ENCODE assay signal across 1 cellular context in genomic region chr12:121799842-121800693, GRCh38.
TF ChIP-seq lines count a peak whose summit lies in the region.

No MANE protein-coding gene starts in this region.

TF ChIP-seq in K562, 482 proteins besides CTCF, POLR2A, EP300 and RAD21 (continued from another document and continues in another):
- TF ChIP-seq UBTF (IDR thresholded peaks at IDR 0.05; ENCODE audit: borderline replicate concordance in 1 of 2, low read depth in 2 of 2, low read length in 2 of 2), result peak in 1 of 2 experiments; percentile 81; a peak in 1 of 4 replicates
- no peak for TF ChIP-seq ASH1L (IDR thresholded peaks at IDR 0.05; ENCODE audit: borderline replicate concordance, low read depth, partially characterized antibody)
- TF ChIP-seq ZNF280B (CRISPR knock-in tag; IDR thresholded peaks at IDR 0.05), result no peak
- no peak for TF ChIP-seq MXI1 (IDR thresholded peaks at IDR 0.05; ENCODE audit: low read depth, low read length)
- TF ChIP-seq CGGBP1 (CRISPR knock-in tag; IDR thresholded peaks at IDR 0.05), result no peak
- TF ChIP-seq ZNF134 (CRISPR knock-in tag; conservative IDR thresholded peaks at IDR 0.05), result no peak
- peak; percentile 55 for TF ChIP-seq L3MBTL2 (IDR thresholded peaks at IDR 0.05)
- peak; percentile 78 for TF ChIP-seq SMARCE1 (IDR thresholded peaks at IDR 0.05)
- peak; percentile 52; the same call in 1 of the 2 replicates for TF ChIP-seq CXXC5 (CRISPR knock-in tag; IDR thresholded peaks at IDR 0.05)
- no peak for TF ChIP-seq XRCC5 (IDR thresholded peaks at IDR 0.05; ENCODE audit: low read depth, low read length)
- no peak for TF ChIP-seq DEAF1 (CRISPR knock-in tag; IDR thresholded peaks at IDR 0.05)
- TF ChIP-seq ZKSCAN8 (CRISPR knock-in tag; IDR thresholded peaks at IDR 0.05), result no peak
- no peak for TF ChIP-seq ZNF609 (CRISPR knock-in tag; IDR thresholded peaks at IDR 0.05; ENCODE audit: borderline replicate concordance)
- 0 out of 2 replicates have a peak, but pooled peaks have one; percentile 54 for TF ChIP-seq ZHX1 (conservative IDR thresholded peaks at IDR 0.05; ENCODE audit: low read length)
- TF ChIP-seq SP1 (CRISPR knock-in tag; IDR thresholded peaks at IDR 0.05), result no peak; the same call in 1 of the 2 replicates
- no peak for TF ChIP-seq E2F3 (CRISPR knock-in tag; IDR thresholded peaks at IDR 0.05)
- TF ChIP-seq ZNF551 (CRISPR knock-in tag; IDR thresholded peaks at IDR 0.05), result no peak
- no peak for TF ChIP-seq HDGF (IDR thresholded peaks at IDR 0.05)
- TF ChIP-seq HNRNPK (IDR thresholded peaks at IDR 0.05; ENCODE audit: low read depth, low read length, poor library complexity, severe bottlenecking), result no peak
- no peak for TF ChIP-seq ZNF75A (CRISPR knock-in tag; IDR thresholded peaks at IDR 0.05)
- no peak for TF ChIP-seq CREBBP (IDR thresholded peaks at IDR 0.05; ENCODE audit: low read depth, low read length)
- no peak for TF ChIP-seq CSDE1 (IDR thresholded peaks at IDR 0.05)
- TF ChIP-seq GABPA (tag; conservative IDR thresholded peaks at IDR 0.05; ENCODE audit: low read depth), result no peak
- TF ChIP-seq ELF4 (CRISPR knock-in tag; IDR thresholded peaks at IDR 0.05), result no peak
- TF ChIP-seq NEUROD1 (IDR thresholded peaks at IDR 0.05; ENCODE audit: borderline replicate concordance, low read depth, low read length, partially characterized antibody), result peak; percentile 76
- TF ChIP-seq WHSC1 (IDR thresholded peaks at IDR 0.05; ENCODE audit: low read length), result no peak
- TF ChIP-seq RNF2 (IDR thresholded peaks at IDR 0.05), result peak; percentile 65; the same call in 1 of the 2 replicates
- TF ChIP-seq HDAC6 (IDR thresholded peaks at IDR 0.05; ENCODE audit: low read depth, low read length), result no peak
- TF ChIP-seq ZNF445 (CRISPR knock-in tag; IDR thresholded peaks at IDR 0.05; ENCODE audit: low read depth), result no peak
- TF ChIP-seq ZNF512 (tag; IDR thresholded peaks at IDR 0.05), result no peak
- TF ChIP-seq ZNF384 (IDR thresholded peaks at IDR 0.05; ENCODE audit: low read depth, low read length), result no peak
- TF ChIP-seq ZBTB2 (IDR thresholded peaks at IDR 0.05), result no peak
- TF ChIP-seq TAF9B (IDR thresholded peaks at IDR 0.05; ENCODE audit: partially characterized antibody), result peak; percentile 50
- peak; percentile 40; the same call in 1 of the 2 replicates for TF ChIP-seq PHF8 (IDR thresholded peaks at IDR 0.05; ENCODE audit: borderline replicate concordance, low read length)
- TF ChIP-seq ZNF184 (CRISPR knock-in tag; IDR thresholded peaks at IDR 0.05), result no peak
- TF ChIP-seq TCF7L2 (IDR thresholded peaks at IDR 0.05; ENCODE audit: low read depth, low read length), result no peak
- TF ChIP-seq POLR3G (IDR thresholded peaks at IDR 0.05; ENCODE audit: extremely low read depth, insufficient read length, insufficient replicate concordance), result no peak
- peak; percentile 36 to 56; a peak in 2 of 4 replicates for TF ChIP-seq MLLT1 (IDR thresholded peaks at IDR 0.05)
- TF ChIP-seq SREBF1 (IDR thresholded peaks at IDR 0.05; ENCODE audit: borderline replicate concordance, low read depth, low read length), result no peak
- no peak for TF ChIP-seq NR3C1 (CRISPR knock-in tag; IDR thresholded peaks at IDR 0.05)
- no peak for TF ChIP-seq ZNF830 (CRISPR knock-in tag; IDR thresholded peaks at IDR 0.05)
- no peak for TF ChIP-seq PHF20 (IDR thresholded peaks at IDR 0.05; ENCODE audit: partially characterized antibody)
- 0 out of 2 replicates have a peak, but pooled peaks have one; percentile 28 for TF ChIP-seq PHF21A (IDR thresholded peaks at IDR 0.05; ENCODE audit: borderline replicate concordance, low read depth)
- TF ChIP-seq CC2D1A (IDR thresholded peaks at IDR 0.05), result no peak
- peak in 1 of 2 experiments; percentile 67; a peak in 1 of 4 replicates for TF ChIP-seq ZNF639 (CRISPR knock-in tag; conservative IDR thresholded peaks at IDR 0.05 in 1 of 2, IDR thresholded peaks at IDR 0.05 in 1 of 2)
